ENCODE assay signal across 1 cellular context in the genomic region with DNA sequence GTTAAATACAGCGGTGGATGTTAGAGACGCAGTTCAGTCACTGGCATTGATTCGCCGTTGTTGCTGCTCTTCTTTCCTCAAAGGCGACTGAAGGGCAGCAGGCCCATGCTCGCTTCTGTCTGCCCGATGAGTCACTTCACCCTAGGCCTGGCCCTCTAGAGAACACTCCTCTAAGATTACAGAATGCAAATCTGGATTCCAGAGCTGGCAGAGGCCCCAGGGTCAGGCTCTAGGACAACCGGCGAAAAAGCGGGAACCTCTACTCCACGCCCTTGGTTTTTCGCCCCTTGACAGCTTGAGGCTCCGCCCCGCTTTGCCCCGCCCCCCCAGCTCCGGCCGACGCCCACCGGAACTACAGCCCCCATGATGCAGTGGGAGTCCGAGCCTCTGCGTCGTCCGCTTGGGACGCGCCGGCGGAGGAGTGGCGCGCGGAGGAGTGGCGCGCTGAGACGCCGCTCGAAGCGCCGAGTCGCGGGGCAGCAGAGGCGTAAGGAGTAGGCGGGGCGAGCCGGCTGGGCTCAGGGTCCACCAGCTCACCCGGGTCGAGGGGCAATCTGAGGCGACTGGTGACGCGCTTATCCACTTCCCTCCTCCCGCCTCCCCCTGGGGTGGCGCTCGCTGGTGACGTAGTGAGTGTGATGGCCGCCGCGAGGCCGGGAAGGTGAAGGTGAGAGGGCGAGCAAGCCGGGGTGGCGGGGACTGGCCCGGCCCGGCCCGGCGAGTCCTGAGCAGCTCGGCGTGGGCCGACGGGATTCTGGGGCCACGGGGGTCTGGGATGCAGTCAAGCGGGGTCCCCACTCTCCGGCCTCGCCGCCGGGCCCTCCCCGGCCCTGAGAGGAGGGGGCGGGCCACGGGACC.
TF ChIP-seq lines count a peak whose summit lies in the region.

A gene (plus strand): TSS at position 627 of the 858 bp plus-strand sequence. CDS start 8,725 bp downstream, outside the sequence.

TF ChIP-seq in HepG2, 621 proteins besides CTCF, POLR2A, EP300 and RAD21 (continued from another document and continues in another):
- no peak for TF ChIP-seq TBL1XR1 (IDR thresholded peaks at IDR 0.05; ENCODE audit: borderline replicate concordance, low read length, partially characterized antibody)
- TF ChIP-seq ZSCAN9 (CRISPR knock-in tag; IDR thresholded peaks at IDR 0.05; ENCODE audit: borderline replicate concordance) = no peak
- peak; percentile 70; the same call in 1 of the 2 replicates for TF ChIP-seq FOSL1 (CRISPR knock-in tag; IDR thresholded peaks at IDR 0.05; ENCODE audit: borderline replicate concordance)
- no peak for TF ChIP-seq ZNF44 (CRISPR knock-in tag; IDR thresholded peaks at IDR 0.05)
- TF ChIP-seq MED1 (CRISPR knock-in tag; IDR thresholded peaks at IDR 0.05) = peak; percentile 83
- TF ChIP-seq, protein P1, sequence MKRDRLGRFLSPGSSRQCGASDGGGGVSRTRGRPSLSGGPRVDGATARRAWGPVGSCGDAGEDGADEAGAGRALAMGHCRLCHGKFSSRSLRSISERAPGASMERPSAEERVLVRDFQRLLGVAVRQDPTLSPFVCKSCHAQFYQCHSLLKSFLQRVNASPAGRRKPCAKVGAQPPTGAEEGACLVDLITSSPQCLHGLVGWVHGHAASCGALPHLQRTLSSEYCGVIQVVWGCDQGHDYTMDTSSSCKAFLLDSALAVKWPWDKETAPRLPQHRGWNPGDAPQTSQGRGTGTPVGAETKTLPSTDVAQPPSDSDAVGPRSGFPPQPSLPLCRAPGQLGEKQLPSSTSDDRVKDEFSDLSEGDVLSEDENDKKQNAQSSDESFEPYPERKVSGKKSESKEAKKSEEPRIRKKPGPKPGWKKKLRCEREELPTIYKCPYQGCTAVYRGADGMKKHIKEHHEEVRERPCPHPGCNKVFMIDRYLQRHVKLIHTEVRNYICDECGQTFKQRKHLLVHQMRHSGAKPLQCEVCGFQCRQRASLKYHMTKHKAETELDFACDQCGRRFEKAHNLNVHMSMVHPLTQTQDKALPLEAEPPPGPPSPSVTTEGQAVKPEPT (CRISPR knock-in tag; IDR thresholded peaks at IDR 0.05; ENCODE audit: low read depth) = no peak; the same call in 1 of the 2 replicates
- peak; percentile 71; the same call in 1 of the 2 replicates for TF ChIP-seq BORCS8-MEF2B (CRISPR knock-in tag; IDR thresholded peaks at IDR 0.05)
- TF ChIP-seq, protein P2, sequence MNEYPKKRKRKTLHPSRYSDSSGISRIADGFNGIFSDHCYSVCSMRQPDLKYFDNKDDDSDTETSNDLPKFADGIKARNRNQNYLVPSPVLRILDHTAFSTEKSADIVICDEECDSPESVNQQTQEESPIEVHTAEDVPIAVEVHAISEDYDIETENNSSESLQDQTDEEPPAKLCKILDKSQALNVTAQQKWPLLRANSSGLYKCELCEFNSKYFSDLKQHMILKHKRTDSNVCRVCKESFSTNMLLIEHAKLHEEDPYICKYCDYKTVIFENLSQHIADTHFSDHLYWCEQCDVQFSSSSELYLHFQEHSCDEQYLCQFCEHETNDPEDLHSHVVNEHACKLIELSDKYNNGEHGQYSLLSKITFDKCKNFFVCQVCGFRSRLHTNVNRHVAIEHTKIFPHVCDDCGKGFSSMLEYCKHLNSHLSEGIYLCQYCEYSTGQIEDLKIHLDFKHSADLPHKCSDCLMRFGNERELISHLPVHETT (CRISPR knock-in tag; conservative IDR thresholded peaks at IDR 0.05) = peak; percentile 64
- TF ChIP-seq KDM2A (CRISPR knock-in tag; IDR thresholded peaks at IDR 0.05; ENCODE audit: borderline replicate concordance, low read depth) = peak; percentile 95
- TF ChIP-seq ATF1 (CRISPR knock-in tag; IDR thresholded peaks at IDR 0.05) = peak; percentile 98
- TF ChIP-seq, protein P3, sequence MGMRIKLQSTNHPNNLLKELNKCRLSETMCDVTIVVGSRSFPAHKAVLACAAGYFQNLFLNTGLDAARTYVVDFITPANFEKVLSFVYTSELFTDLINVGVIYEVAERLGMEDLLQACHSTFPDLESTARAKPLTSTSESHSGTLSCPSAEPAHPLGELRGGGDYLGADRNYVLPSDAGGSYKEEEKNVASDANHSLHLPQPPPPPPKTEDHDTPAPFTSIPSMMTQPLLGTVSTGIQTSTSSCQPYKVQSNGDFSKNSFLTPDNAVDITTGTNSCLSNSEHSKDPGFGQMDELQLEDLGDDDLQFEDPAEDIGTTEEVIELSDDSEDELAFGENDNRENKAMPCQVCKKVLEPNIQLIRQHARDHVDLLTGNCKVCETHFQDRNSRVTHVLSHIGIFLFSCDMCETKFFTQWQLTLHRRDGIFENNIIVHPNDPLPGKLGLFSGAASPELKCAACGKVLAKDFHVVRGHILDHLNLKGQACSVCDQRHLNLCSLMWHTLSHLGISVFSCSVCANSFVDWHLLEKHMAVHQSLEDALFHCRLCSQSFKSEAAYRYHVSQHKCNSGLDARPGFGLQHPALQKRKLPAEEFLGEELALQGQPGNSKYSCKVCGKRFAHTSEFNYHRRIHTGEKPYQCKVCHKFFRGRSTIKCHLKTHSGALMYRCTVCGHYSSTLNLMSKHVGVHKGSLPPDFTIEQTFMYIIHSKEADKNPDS (CRISPR knock-in tag; IDR thresholded peaks at IDR 0.05) = no peak
- TF ChIP-seq HNRNPLL (IDR thresholded peaks at IDR 0.05; ENCODE audit: low read depth, low read length, poor library complexity, severe bottlenecking) = peak; percentile 94
- no peak for TF ChIP-seq ZNF569 (CRISPR knock-in tag; IDR thresholded peaks at IDR 0.05; ENCODE audit: borderline replicate concordance)
- TF ChIP-seq ZNF605 (CRISPR knock-in tag; IDR thresholded peaks at IDR 0.05) = peak; percentile 48; the same call in 1 of the 2 replicates
- no peak for TF ChIP-seq RBM22 (optimal IDR thresholded peaks at IDR 0.05; ENCODE audit: low read length)
- no peak for TF ChIP-seq XBP1 (CRISPR knock-in tag; IDR thresholded peaks at IDR 0.05)
- TF ChIP-seq ATF7 (IDR thresholded peaks at IDR 0.05) = peak; percentile 29; the same call in 1 of the 2 replicates
- TF ChIP-seq ATF7 (CRISPR knock-in tag; IDR thresholded peaks at IDR 0.05) = peak; percentile 80; the same call in 1 of the 2 replicates
- TF ChIP-seq CHCHD3 (CRISPR knock-in tag; IDR thresholded peaks at IDR 0.05) = no peak; the same call in 1 of the 2 replicates
- TF ChIP-seq ZNF883 (CRISPR knock-in tag; IDR thresholded peaks at IDR 0.05; ENCODE audit: not compliant biosample characterization) = peak; percentile 70
- TF ChIP-seq, protein P4, sequence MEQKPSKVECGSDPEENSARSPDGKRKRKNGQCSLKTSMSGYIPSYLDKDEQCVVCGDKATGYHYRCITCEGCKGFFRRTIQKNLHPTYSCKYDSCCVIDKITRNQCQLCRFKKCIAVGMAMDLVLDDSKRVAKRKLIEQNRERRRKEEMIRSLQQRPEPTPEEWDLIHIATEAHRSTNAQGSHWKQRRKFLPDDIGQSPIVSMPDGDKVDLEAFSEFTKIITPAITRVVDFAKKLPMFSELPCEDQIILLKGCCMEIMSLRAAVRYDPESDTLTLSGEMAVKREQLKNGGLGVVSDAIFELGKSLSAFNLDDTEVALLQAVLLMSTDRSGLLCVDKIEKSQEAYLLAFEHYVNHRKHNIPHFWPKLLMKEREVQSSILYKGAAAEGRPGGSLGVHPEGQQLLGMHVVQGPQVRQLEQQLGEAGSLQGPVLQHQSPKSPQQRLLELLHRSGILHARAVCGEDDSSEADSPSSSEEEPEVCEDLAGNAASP (CRISPR knock-in tag; IDR thresholded peaks at IDR 0.05; ENCODE audit: borderline replicate concordance) = peak; percentile 80; the same call in 1 of the 2 replicates
- peak; percentile 85 for TF ChIP-seq TBX3 (IDR thresholded peaks at IDR 0.05; ENCODE audit: borderline replicate concordance)
- TF ChIP-seq, protein P5, sequence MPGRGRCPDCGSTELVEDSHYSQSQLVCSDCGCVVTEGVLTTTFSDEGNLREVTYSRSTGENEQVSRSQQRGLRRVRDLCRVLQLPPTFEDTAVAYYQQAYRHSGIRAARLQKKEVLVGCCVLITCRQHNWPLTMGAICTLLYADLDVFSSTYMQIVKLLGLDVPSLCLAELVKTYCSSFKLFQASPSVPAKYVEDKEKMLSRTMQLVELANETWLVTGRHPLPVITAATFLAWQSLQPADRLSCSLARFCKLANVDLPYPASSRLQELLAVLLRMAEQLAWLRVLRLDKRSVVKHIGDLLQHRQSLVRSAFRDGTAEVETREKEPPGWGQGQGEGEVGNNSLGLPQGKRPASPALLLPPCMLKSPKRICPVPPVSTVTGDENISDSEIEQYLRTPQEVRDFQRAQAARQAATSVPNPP (CRISPR knock-in tag; IDR thresholded peaks at IDR 0.05) = no peak; the same call in 1 of the 2 replicates
- TF ChIP-seq POGZ (CRISPR knock-in tag; IDR thresholded peaks at IDR 0.05) = peak; percentile 89
- TF ChIP-seq, protein P6, sequence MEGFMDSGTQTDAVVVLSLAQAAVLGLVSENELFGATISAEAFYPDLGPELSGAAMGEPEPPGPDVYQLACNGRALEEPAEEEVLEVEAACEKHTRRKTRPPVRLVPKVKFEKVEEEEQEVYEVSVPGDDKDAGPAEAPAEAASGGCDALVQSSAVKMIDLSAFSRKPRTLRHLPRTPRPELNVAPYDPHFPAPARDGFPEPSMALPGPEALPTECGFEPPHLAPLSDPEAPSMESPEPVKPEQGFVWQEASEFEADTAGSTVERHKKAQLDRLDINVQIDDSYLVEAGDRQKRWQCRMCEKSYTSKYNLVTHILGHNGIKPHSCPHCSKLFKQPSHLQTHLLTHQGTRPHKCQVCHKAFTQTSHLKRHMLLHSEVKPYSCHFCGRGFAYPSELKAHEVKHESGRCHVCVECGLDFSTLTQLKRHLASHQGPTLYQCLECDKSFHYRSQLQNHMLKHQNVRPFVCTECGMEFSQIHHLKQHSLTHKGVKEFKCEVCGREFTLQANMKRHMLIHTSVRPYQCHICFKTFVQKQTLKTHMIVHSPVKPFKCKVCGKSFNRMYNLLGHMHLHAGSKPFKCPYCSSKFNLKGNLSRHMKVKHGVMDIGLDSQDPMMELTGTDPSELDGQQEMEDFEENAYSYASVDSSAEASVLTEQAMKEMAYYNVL (CRISPR knock-in tag; IDR thresholded peaks at IDR 0.05; ENCODE audit: borderline replicate concordance) = peak; percentile 75; the same call in 1 of the 2 replicates
- TF ChIP-seq, protein P7, sequence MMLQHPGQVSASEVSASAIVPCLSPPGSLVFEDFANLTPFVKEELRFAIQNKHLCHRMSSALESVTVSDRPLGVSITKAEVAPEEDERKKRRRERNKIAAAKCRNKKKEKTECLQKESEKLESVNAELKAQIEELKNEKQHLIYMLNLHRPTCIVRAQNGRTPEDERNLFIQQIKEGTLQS (CRISPR knock-in tag; IDR thresholded peaks at IDR 0.05) = peak; percentile 31; the same call in 1 of the 2 replicates
- no peak for TF ChIP-seq SP140L (CRISPR knock-in tag; IDR thresholded peaks at IDR 0.05; ENCODE audit: borderline replicate concordance)
- TF ChIP-seq, protein P8, sequence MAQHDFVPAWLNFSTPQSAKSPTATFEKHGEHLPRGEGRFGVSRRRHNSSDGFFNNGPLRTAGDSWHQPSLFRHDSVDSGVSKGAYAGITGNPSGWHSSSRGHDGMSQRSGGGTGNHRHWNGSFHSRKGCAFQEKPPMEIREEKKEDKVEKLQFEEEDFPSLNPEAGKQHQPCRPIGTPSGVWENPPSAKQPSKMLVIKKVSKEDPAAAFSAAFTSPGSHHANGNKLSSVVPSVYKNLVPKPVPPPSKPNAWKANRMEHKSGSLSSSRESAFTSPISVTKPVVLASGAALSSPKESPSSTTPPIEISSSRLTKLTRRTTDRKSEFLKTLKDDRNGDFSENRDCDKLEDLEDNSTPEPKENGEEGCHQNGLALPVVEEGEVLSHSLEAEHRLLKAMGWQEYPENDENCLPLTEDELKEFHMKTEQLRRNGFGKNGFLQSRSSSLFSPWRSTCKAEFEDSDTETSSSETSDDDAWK (CRISPR knock-in tag; IDR thresholded peaks at IDR 0.05) = no peak
- TF ChIP-seq, protein P9, sequence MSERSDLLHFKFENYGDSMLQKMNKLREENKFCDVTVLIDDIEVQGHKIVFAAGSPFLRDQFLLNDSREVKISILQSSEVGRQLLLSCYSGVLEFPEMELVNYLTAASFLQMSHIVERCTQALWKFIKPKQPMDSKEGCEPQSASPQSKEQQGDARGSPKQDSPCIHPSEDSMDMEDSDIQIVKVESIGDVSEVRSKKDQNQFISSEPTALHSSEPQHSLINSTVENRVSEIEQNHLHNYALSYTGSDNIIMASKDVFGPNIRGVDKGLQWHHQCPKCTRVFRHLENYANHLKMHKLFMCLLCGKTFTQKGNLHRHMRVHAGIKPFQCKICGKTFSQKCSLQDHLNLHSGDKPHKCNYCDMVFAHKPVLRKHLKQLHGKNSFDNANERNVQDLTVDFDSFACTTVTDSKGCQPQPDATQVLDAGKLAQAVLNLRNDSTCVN (CRISPR knock-in tag; IDR thresholded peaks at IDR 0.05; ENCODE audit: borderline replicate concordance) = peak; percentile 100
- TF ChIP-seq ONECUT2 (CRISPR knock-in tag; IDR thresholded peaks at IDR 0.05) = 0 out of 2 replicates have a peak, but pooled peaks have one; percentile 39
- TF ChIP-seq ZNF354B (CRISPR knock-in tag; IDR thresholded peaks at IDR 0.05) = no peak
- TF ChIP-seq, protein P10, sequence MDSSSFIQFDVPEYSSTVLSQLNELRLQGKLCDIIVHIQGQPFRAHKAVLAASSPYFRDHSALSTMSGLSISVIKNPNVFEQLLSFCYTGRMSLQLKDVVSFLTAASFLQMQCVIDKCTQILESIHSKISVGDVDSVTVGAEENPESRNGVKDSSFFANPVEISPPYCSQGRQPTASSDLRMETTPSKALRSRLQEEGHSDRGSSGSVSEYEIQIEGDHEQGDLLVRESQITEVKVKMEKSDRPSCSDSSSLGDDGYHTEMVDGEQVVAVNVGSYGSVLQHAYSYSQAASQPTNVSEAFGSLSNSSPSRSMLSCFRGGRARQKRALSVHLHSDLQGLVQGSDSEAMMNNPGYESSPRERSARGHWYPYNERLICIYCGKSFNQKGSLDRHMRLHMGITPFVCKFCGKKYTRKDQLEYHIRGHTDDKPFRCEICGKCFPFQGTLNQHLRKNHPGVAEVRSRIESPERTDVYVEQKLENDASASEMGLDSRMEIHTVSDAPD (CRISPR knock-in tag; IDR thresholded peaks at IDR 0.05) = no peak
- TF ChIP-seq, protein P11, sequence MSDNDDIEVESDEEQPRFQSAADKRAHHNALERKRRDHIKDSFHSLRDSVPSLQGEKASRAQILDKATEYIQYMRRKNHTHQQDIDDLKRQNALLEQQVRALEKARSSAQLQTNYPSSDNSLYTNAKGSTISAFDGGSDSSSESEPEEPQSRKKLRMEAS (IDR thresholded peaks at IDR 0.05) = peak; percentile 63; the same call in 1 of the 2 replicates
- no peak for TF ChIP-seq TBP (CRISPR knock-in tag; IDR thresholded peaks at IDR 0.05)
- TF ChIP-seq CAMTA2 (CRISPR knock-in tag; IDR thresholded peaks at IDR 0.05; ENCODE audit: borderline replicate concordance) = peak; percentile 17; the same call in 1 of the 2 replicates
- TF ChIP-seq ZNF788 (CRISPR knock-in tag; IDR thresholded peaks at IDR 0.05; ENCODE audit: borderline replicate concordance) = peak; percentile 95; the same call in 1 of the 2 replicates
- no peak for TF ChIP-seq ZMYM2 (CRISPR knock-in tag; IDR thresholded peaks at IDR 0.05)
- peak; percentile 98 for TF ChIP-seq HOXA3 (CRISPR knock-in tag; IDR thresholded peaks at IDR 0.05)
- TF ChIP-seq, protein P12, sequence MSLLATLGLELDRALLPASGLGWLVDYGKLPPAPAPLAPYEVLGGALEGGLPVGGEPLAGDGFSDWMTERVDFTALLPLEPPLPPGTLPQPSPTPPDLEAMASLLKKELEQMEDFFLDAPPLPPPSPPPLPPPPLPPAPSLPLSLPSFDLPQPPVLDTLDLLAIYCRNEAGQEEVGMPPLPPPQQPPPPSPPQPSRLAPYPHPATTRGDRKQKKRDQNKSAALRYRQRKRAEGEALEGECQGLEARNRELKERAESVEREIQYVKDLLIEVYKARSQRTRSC (CRISPR knock-in tag; IDR thresholded peaks at IDR 0.05; ENCODE audit: low read depth) = no peak
- no peak for TF ChIP-seq TCF7L2 (IDR thresholded peaks at IDR 0.05; ENCODE audit: low read depth, low read length)
- TF ChIP-seq NONO (IDR thresholded peaks at IDR 0.05) = no peak
- TF ChIP-seq NONO (CRISPR knock-in tag; conservative IDR thresholded peaks at IDR 0.05) = peak; percentile 95
- no peak for TF ChIP-seq HOXA7 (CRISPR knock-in tag; IDR thresholded peaks at IDR 0.05)
- no peak for TF ChIP-seq ARID2 (CRISPR knock-in tag; IDR thresholded peaks at IDR 0.05; ENCODE audit: borderline replicate concordance)
- TF ChIP-seq ZNF644 (CRISPR knock-in tag; IDR thresholded peaks at IDR 0.05; ENCODE audit: low read depth) = no peak
- no peak for TF ChIP-seq RFXANK (CRISPR knock-in tag; IDR thresholded peaks at IDR 0.05)
